ENCODE assay signal across 24 cellular contexts in genomic region chr5:107610795-107611194, GRCh38.
"Had no signal": no experiment of that assay in that cellular context is flagged by ENCODE, and none has a peak within 500 bp of the region (broad histone marks: within the 10 kb centered on the region; RNA-seq: fewer than 3 reads in every experiment).

No MANE protein-coding gene starts in this region.

- H3K27ac ChIP-seq: epithelial cell of prostate, esophagus muscularis mucosa, gastrocnemius medialis, left ventricle myocardium inferior, lower lobe of right lung, neutrophil, psoas muscle, spleen, tibial artery, upper lobe of right lung had no signal

- ATAC-seq: effector memory CD8-positive, alpha-beta T cell; gastrocnemius medialis; left cardiac atrium; lower lobe of right lung; natural killer cell treated with Interleukin-12 subunit alpha and Interleukin-12 subunit beta and Interleukin-15 and Interleukin-18, amount 100 ng/mL, for 72 hours; psoas muscle; sciatic nerve; stimulated activated memory B cell treated with anti-CD40 and anti-IgM and Interleukin-4, amounts not matched to agents 10 μg/mL and 1 μg/mL and 100 μg/mL, for 72 hours; upper lobe of right lung had no signal

- H3K27ac Mint-ChIP-seq: effector memory CD8-positive, alpha-beta T cell; memory B cell; natural killer cell treated with Interleukin-12 subunit alpha and Interleukin-12 subunit beta and Interleukin-15 and Interleukin-18, amount 100 ng/mL, for 72 hours; stimulated activated memory B cell treated with anti-CD40 and anti-IgM and Interleukin-4, amounts not matched to agents 10 μg/mL and 1 μg/mL and 100 μg/mL, for 72 hours; stimulated activated naive CD8-positive, alpha-beta T cell treated with anti-CD3 and anti-CD28 coated beads, Interleukin-15, Interleukin-2, amounts not matched to agents 100 ng/mL and 50 ng/mL, for 24 hours had no signal

- H3K4me3 Mint-ChIP-seq: effector memory CD8-positive, alpha-beta T cell; memory B cell; natural killer cell treated with Interleukin-12 subunit alpha and Interleukin-12 subunit beta and Interleukin-15 and Interleukin-18, amount 100 ng/mL, for 72 hours; stimulated activated memory B cell treated with anti-CD40 and anti-IgM and Interleukin-4, amounts not matched to agents 10 μg/mL and 1 μg/mL and 100 μg/mL, for 72 hours; stimulated activated naive CD8-positive, alpha-beta T cell treated with anti-CD3 and anti-CD28 coated beads, Interleukin-15, Interleukin-2, amounts not matched to agents 100 ng/mL and 50 ng/mL, for 24 hours had no signal

- H3K27me3 ChIP-seq: esophagus muscularis mucosa, gastrocnemius medialis, spleen, tibial artery, upper lobe of right lung had no signal

- H3K4me1 ChIP-seq: esophagus muscularis mucosa, gastrocnemius medialis, lower lobe of right lung, psoas muscle, spleen, tibial artery, upper lobe of right lung had no signal

- DNase-seq: cortex of kidney; effector memory CD8-positive, alpha-beta T cell; gastrocnemius medialis; kidney; left cardiac atrium; left ventricle myocardium inferior; lower lobe of right lung; midbrain; psoas muscle; retina; spleen; stimulated activated CD4-positive, alpha-beta T cell treated with anti-CD3 and anti-CD28 coated beads, Interleukin-15, amount 100 ng/mL, for 24 hours; stimulated activated CD4-positive, alpha-beta T cell treated with anti-CD3 and anti-CD28 coated beads, Interleukin-1b, Interleukin-23, amount 100 ng/mL, for 48 hours; stimulated activated CD4-positive, alpha-beta T cell treated with anti-CD3 and anti-CD28 coated beads, Interleukin-4, amount 100 ng/mL, for 24 hours; tibial artery; upper lobe of right lung had no signal

- H3K9me3 Mint-ChIP-seq: effector memory CD8-positive, alpha-beta T cell; memory B cell; natural killer cell treated with Interleukin-12 subunit alpha and Interleukin-12 subunit beta and Interleukin-15 and Interleukin-18, amount 100 ng/mL, for 72 hours; stimulated activated memory B cell treated with anti-CD40 and anti-IgM and Interleukin-4, amounts not matched to agents 10 μg/mL and 1 μg/mL and 100 μg/mL, for 72 hours; stimulated activated naive CD8-positive, alpha-beta T cell treated with anti-CD3 and anti-CD28 coated beads, Interleukin-15, Interleukin-2, amounts not matched to agents 100 ng/mL and 50 ng/mL, for 24 hours had no signal

- FAIRE-seq: kidney had no signal

- H3K36me3 ChIP-seq: esophagus muscularis mucosa, gastrocnemius medialis, left ventricle myocardium inferior, lower lobe of right lung, neutrophil, spleen, tibial artery, upper lobe of right lung had no signal

- H3K9me3 ChIP-seq: esophagus muscularis mucosa, gastrocnemius medialis, left ventricle myocardium inferior, lower lobe of right lung, neutrophil, psoas muscle, spleen, tibial artery, upper lobe of right lung had no signal

- H3K36me3 Mint-ChIP-seq: memory B cell; natural killer cell treated with Interleukin-12 subunit alpha and Interleukin-12 subunit beta and Interleukin-15 and Interleukin-18, amount 100 ng/mL, for 72 hours; stimulated activated memory B cell treated with anti-CD40 and anti-IgM and Interleukin-4, amounts not matched to agents 10 μg/mL and 1 μg/mL and 100 μg/mL, for 72 hours had no signal

- H3K4me3 ChIP-seq: esophagus muscularis mucosa, gastrocnemius medialis, left ventricle myocardium inferior, lower lobe of right lung, psoas muscle, spleen, tibial artery, upper lobe of right lung had no signal

- H3K4me1 Mint-ChIP-seq: memory B cell; stimulated activated memory B cell treated with anti-CD40 and anti-IgM and Interleukin-4, amounts not matched to agents 10 μg/mL and 1 μg/mL and 100 μg/mL, for 72 hours had no signal
